In genomic region chr17:3675886-3676285, GRCh38 we compare ENCODE assay signal across 1 cellular context.
TF ChIP-seq lines count a peak whose summit lies in the region.

No MANE protein-coding gene starts in this region.

TF ChIP-seq in WTC11, 78 proteins besides CTCF, POLR2A, EP300 and RAD21:
- TF ChIP-seq NR2C2 (CRISPR knock-in tag; IDR thresholded peaks at IDR 0.05) (no peak), MAX (CRISPR knock-in tag; IDR thresholded peaks at IDR 0.05) (no peak), JUN (CRISPR knock-in tag; IDR thresholded peaks at IDR 0.05) (no peak), FOXJ3 (CRISPR knock-in tag; IDR thresholded peaks at IDR 0.05; ENCODE audit: borderline replicate concordance) (no peak), SMAD4 (CRISPR knock-in tag; IDR thresholded peaks at IDR 0.05) (no peak), ESRRA (CRISPR knock-in tag; IDR thresholded peaks at IDR 0.05; ENCODE audit: borderline replicate concordance) (no peak), HMGXB4 (CRISPR knock-in tag; IDR thresholded peaks at IDR 0.05) (no peak), NFYB (CRISPR knock-in tag; conservative IDR thresholded peaks at IDR 0.05; ENCODE audit: low read depth) (no peak), E2F4 (CRISPR knock-in tag; IDR thresholded peaks at IDR 0.05; ENCODE audit: borderline replicate concordance, low read depth) (no peak), CDX4 (CRISPR knock-in tag; IDR thresholded peaks at IDR 0.05; ENCODE audit: borderline replicate concordance) (no peak), GTF2I (CRISPR knock-in tag; conservative IDR thresholded peaks at IDR 0.05) (no peak), ZNF263 (CRISPR knock-in tag; IDR thresholded peaks at IDR 0.05; ENCODE audit: low read depth) (no peak), HMGA2 (CRISPR knock-in tag; IDR thresholded peaks at IDR 0.05) (no peak), OVOL2 (CRISPR knock-in tag; IDR thresholded peaks at IDR 0.05; ENCODE audit: borderline replicate concordance) (no peak), JAZF1 (CRISPR knock-in tag; IDR thresholded peaks at IDR 0.05) (no peak), PRDM15 (CRISPR knock-in tag; IDR thresholded peaks at IDR 0.05) (no peak), TCF7 (CRISPR knock-in tag; IDR thresholded peaks at IDR 0.05; ENCODE audit: low read depth) (no peak)
